In genomic region chr12:6141048-6141447, GRCh38 we compare ENCODE assay signal across 8 cellular contexts. TPM values are rescaled to one million over a fixed set of nuclear protein-coding genes. Genes with fewer than 3 reads are reported as not detected.
DNase-seq lines count a peak whose midpoint lies in the region; ATAC-seq and TF ChIP-seq lines count a peak whose summit lies in the region.

No MANE protein-coding gene starts in this region.

- no peak for ATAC-seq in HG02885 (IDR thresholded peaks at IDR 0.05; ENCODE audit: poor library complexity, unreplicated experiment)

- no peak for TF ChIP-seq EP300 in stomach (IDR thresholded peaks at IDR 0.05)

- intact Hi-C loops in stomach (cut with DNase I; ENCODE audit: low total_unique reads): no loop called here

- TF ChIP-seq POLR2A in Peyer's patch (IDR thresholded peaks at IDR 0.05): no peak
- TF ChIP-seq POLR2A in stomach (IDR thresholded peaks at IDR 0.05): no peak

- 82 to 85% methylated on average over 5 of the region's 5 CpGs for WGBS in mesodermal cell (ENCODE audit: insufficient coverage in 2 of 2), 2 experiments
- 46 to 65% (median 52%) methylated on average over 5 of the region's 5 CpGs for WGBS in stomach, 5 donors

- peak in 2 of 3 donors; percentile 34 to 63 for DNase-seq in Peyer's patch
- no peak for DNase-seq in stomach
- DNase-seq in NCI-H226: no peak
- no peak for DNase-seq in NCI-H526 (lab: John Stamatoyannopoulos, UW)
- DNase-seq in coronary artery (ENCODE audit: low spot score): no peak

- H3K9me3 ChIP-seq in Peyer's patch: no peaks in the 10 kb centered on the region
- H3K9me3 ChIP-seq in mesodermal cell (ENCODE audit: control insufficient read depth, low read length): no peaks in the 10 kb centered on the region
- no peaks in the 10 kb centered on the region for H3K9me3 ChIP-seq in stomach

- H3K27ac ChIP-seq in Peyer's patch (peak overlapping the region; percentile 20 to 68 (median 56)), angular gyrus (ENCODE audit: low read depth, low read length) (peak overlapping the region; percentile 22), mesodermal cell (ENCODE audit: low read depth, low read length, severe bottlenecking) (peak overlapping the region; percentile 13), stomach (peak overlapping the region; percentile 64 to 81 (median 66)), coronary artery (peak overlapping the region in 1 of 2 donors; percentile 57)

- no peaks in the 10 kb centered on the region for H3K27me3 ChIP-seq in Peyer's patch
- no peaks in the 10 kb centered on the region for H3K27me3 ChIP-seq in stomach

- TF ChIP-seq CTCF in Peyer's patch (IDR thresholded peaks at IDR 0.05) (no peak), stomach (IDR thresholded peaks at IDR 0.05) (no peak), coronary artery (IDR thresholded peaks at IDR 0.05) (no peak)

- no peaks in the 10 kb centered on the region for H3K36me3 ChIP-seq in Peyer's patch
- no peaks in the 10 kb centered on the region for H3K36me3 ChIP-seq in mesodermal cell (ENCODE audit: control insufficient read depth, insufficient read depth, low read length)
- no peaks in the 10 kb centered on the region for H3K36me3 ChIP-seq in stomach

- no peak overlapping the region for H3K4me3 ChIP-seq in Peyer's patch
- no peak overlapping the region for H3K4me3 ChIP-seq in mesodermal cell (ENCODE audit: extremely low read depth, insufficient read depth, low read length, poor library complexity, severe bottlenecking)
- H3K4me3 ChIP-seq in stomach: no peak overlapping the region
- H3K4me3 ChIP-seq in coronary artery: no peak overlapping the region

- no peaks in the 10 kb centered on the region for H3K4me1 ChIP-seq in Peyer's patch
- peaks cover 9% of the 10 kb centered on the region for H3K4me1 ChIP-seq in mesodermal cell (ENCODE audit: control insufficient read depth, insufficient read depth, low read length, poor library complexity, severe bottlenecking)
- H3K4me1 ChIP-seq in stomach: peaks cover 0 to 32% (median 6%) of the 10 kb centered on the region in 4 donors

RNA-seq across cellular contexts. Expression of gene VWF, which starts 16.6 kb away (rescaled TPM):
- total RNA-seq in Peyer's patch (10 to 100 TPM; 21.5 to 98.2 (median 62.7) TPM), stomach (100 to 1,000 TPM in 1 of 5 donors, 10 to 100 TPM in 4; 49.0 to 103 (median 69.6) TPM)
- 4.1 TPM for polyA plus RNA-seq in mesodermal cell (2013, experiment 1 of 2)
- polyA plus RNA-seq in mesodermal cell (2013, experiment 2 of 2): 3.3 TPM
- 10 to 100 TPM in 1 of 3 donors, 1 to 10 TPM in 2; 3.1 to 22.7 (median 3.2) TPM for polyA plus RNA-seq in stomach

RNA-seq across cellular contexts. Expression of gene CD9, which starts 59.2 kb away (rescaled TPM):
- total RNA-seq in Peyer's patch: 100 to 1,000 TPM in 3 of 4 donors, 10 to 100 TPM in 1; 31.4 to 176 (median 141) TPM
- polyA plus RNA-seq in mesodermal cell (2013, experiment 1 of 2): 83.6 TPM
- polyA plus RNA-seq in mesodermal cell (2013, experiment 2 of 2): 66.9 TPM
- 100 to 1,000 TPM in 3 of 5 donors, 10 to 100 TPM in 2; 68.1 to 297 (median 154) TPM for total RNA-seq in stomach
- 100 to 1,000 TPM in 2 of 3 donors, 10 to 100 TPM in 1; 51.0 to 421 (median 124) TPM for polyA plus RNA-seq in stomach

Comparison
In these comparisons a context has a peak if more than half of its experiments do, and no peak if none do; other contexts are left out.
1. DNase-seq: peak in Peyer's patch (2 of 3); none in stomach (single experiment), NCI-H226 (single experiment), NCI-H526 (0 of 2) and coronary artery (single experiment).